8 cellular contexts compared by ENCODE assay signal in the genomic region with DNA sequence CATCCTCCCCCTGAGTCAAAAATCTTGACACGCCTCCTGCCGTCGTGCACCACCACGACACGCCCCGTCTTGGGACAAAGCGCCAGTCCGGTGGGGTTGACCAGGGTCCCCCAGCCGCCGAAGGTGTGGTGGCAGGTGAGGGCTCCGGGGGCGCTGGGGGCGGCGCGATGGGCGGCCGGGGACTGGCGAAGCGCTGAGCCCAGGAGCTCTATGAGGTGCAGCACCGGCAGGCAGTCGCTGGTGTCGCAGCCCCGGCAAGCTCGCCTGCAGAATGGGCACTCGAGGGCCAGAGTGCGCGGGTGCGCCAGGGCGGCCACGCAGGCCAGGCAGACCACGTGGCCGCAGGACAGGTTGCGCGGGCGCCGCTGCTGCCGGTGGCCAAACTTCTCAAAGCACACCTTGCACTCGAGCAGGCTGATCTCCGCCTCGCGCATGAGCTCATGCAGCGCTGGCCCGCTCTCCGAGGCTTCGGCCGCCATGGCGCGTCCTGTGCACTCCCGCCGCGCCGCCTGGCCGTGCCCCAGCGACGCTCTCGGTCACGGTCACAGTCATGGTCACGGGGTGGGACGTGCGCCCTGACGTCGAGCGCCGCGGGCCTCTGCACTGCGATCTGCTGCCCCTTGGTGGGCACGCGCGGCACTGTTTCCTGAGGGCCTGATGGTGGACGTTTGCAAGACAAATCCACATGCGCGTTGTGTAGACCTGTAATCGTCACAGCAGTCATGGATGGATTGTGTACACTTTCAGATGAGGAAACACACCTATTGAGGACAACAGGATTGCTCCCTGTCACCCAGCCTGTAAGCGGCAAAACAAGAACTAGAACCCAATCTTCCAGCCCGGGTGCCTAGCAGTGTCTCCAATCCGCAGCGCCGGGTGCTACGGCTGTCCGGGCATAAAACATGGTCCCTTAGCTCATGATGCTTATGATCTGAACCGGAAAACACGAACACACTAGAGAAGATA. TPM values are rescaled to one million over a fixed set of nuclear protein-coding genes. Genes with fewer than 3 reads are reported as not detected.
DNase-seq lines count a peak whose midpoint lies in the region; ATAC-seq, FAIRE-seq and TF ChIP-seq lines count a peak whose summit lies in the region.

Gene NHLRC1, minus strand, starts transcription at position 550 of the 966 bp plus-strand sequence. Its CDS starts 71 bp downstream, at position 479.

- intact Hi-C loops in stomach (cut with DNase I; ENCODE audit: low total_unique reads), result loop anchor here (10.0 kb wide), 1 partner anchor 298 kb away; no protein-coding TSS in a partner anchor

- DNase-seq in C1 segment of cervical spinal cord (lab: John Stamatoyannopoulos, UW), result peak; percentile 19 to 86 (median 76)
- DNase-seq in RPMI7951 (ENCODE audit: low read depth), result peak; percentile 87
- peak; percentile 77 for DNase-seq in activated naive CD4-positive, alpha-beta T cell treated with Interleukin-2 at 50 U/mL for 16 hours
- DNase-seq in frontal cortex (ENCODE audit: low spot score in 2 of 2), result peak; percentile 80 to 82
- peak; percentile 91 for DNase-seq in stomach

- H3K9me3 ChIP-seq in neuron (ENCODE audit: low read length) (no peaks in the 10 kb centered on the region), stomach (no peaks in the 10 kb centered on the region)

- H3K27ac ChIP-seq in stomach, result peak within 1 kb of the TSS in 4 of 5 donors; percentile 20 to 76 (median 40)

- TF ChIP-seq EP300 in stomach (IDR thresholded peaks at IDR 0.05), result no peak

- peak within 1 kb of the TSS; percentile 31 for H2AFZ ChIP-seq in neuron (ENCODE audit: low read depth, low read length)

- WGBS in stomach, 5 donors, result 16 to 46% (median 22%) methylated on average over 21 to 82 of the region's 82 CpGs

- peak in 6 of 7 experiments; percentile 34 to 95 (median 90) for TF ChIP-seq CTCF in stomach (IDR thresholded peaks at IDR 0.05)

- TF ChIP-seq POLR2A in stomach (IDR thresholded peaks at IDR 0.05), result no peak

- H3K4me1 ChIP-seq in neuron (ENCODE audit: insufficient read depth, low read length), result no peaks in the 10 kb centered on the region
- H3K4me1 ChIP-seq in stomach, result peaks cover 4 to 16% (median 10%) of the 10 kb centered on the region in 4 donors

- H3K27me3 ChIP-seq in neuron (ENCODE audit: insufficient read depth, low read length), result no peaks in the 10 kb centered on the region
- no peaks in the 10 kb centered on the region for H3K27me3 ChIP-seq in stomach

- H3K36me3 ChIP-seq in neuron (ENCODE audit: insufficient read depth, low read length), result no peaks in the 10 kb centered on the region
- H3K36me3 ChIP-seq in stomach, result no peaks in the 10 kb centered on the region

- H3K4me3 ChIP-seq in neuron (ENCODE audit: low read length) (peak within 1 kb of the TSS; percentile 23), stomach (peak within 1 kb of the TSS; percentile 44 to 63 (median 52))

- FAIRE-seq in frontal cortex (lab: Jason Lieb, UNC), result no peak

- ATAC-seq in GM19395 (IDR thresholded peaks at IDR 0.05; ENCODE audit: unreplicated experiment) (peak; percentile 94), HG03565 (IDR thresholded peaks at IDR 0.05; ENCODE audit: unreplicated experiment) (peak; percentile 99)

RNA-seq across cellular contexts. Expression of gene NHLRC1, which starts in this region (rescaled TPM):
- total RNA-seq in RPMI7951 (2014; rRNA removed; shearing (Covaris generic)), result 2.1 and 2.2 TPM in 2 replicates
- total RNA-seq in frontal cortex (2.9 TPM), stomach (1 to 10 TPM in 2 of 5 donors, not detected in 3; 1.1 to 1.8 TPM)
- 1 to 10 TPM in 1 of 3 donors, under 1 TPM in 2; 0.50 to 1.4 (median 0.76) TPM for polyA plus RNA-seq in stomach

Comparison
In these comparisons a context has a peak if more than half of its experiments do, and no peak if none do; other contexts are left out.
1. Peak in every context shown above with its lines: DNase-seq, ATAC-seq, H3K4me3 ChIP-seq and H3K27ac ChIP-seq.